25 cellular contexts compared by ENCODE assay signal in the genomic region with DNA sequence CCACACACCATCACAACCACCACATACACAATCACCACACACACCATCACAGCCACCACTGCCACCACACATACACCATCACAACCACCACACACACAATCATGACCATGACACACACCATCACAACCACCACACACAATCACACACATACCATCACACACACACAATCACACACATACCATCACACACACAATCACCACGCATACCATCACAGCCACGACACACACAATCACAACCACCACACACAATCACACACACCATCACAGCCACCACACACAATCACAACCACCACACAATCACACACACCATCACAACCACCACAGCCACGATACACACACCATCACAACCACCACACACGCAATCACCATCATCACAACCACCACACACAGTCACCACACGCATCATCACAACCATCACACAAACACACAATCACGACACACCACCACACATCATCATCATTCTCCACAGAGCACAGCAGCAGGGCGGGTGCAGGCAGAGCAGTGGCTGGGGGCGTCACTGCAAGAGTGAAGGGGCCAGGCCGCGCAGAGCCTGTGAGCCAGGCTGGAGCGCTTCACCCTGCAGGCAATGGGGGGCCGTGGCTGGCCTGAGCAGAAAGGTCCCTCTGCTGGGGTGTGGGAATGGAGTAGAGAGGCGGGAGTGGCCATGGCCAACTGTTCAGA. TPM values are rescaled to one million over a fixed set of nuclear protein-coding genes. Genes with fewer than 3 reads are reported as not detected.
DNase-seq lines count a peak whose midpoint lies in the region; ATAC-seq, FAIRE-seq and TF ChIP-seq lines count a peak whose summit lies in the region.
"Had no signal": no experiment of that assay in that cellular context is flagged by ENCODE, and none has a peak within 500 bp of the region (broad histone marks: within the 10 kb centered on the region; RNA-seq: fewer than 3 reads in every experiment).

No MANE protein-coding gene starts in this region.

- FAIRE-seq in D721Med (lab: Jason Lieb, UNC): no peak
- FAIRE-seq: GM18507, RCC 7860 had no signal

- no peaks in the 10 kb centered on the region for H3K23me2 ChIP-seq in H9 (ENCODE audit: insufficient read length, low read depth, low read length, poor library complexity, severe bottlenecking)

- no peak for ATAC-seq in upper lobe of right lung
- no peak for ATAC-seq in GM21619 (IDR thresholded peaks at IDR 0.05; ENCODE audit: unreplicated experiment)

- H3K14ac ChIP-seq in H9 (ENCODE audit: insufficient read depth, low read length): no peak overlapping the region

- H3K27me3 ChIP-seq in H9 (ENCODE audit: insufficient read depth, low read length) (no peaks in the 10 kb centered on the region; the same call in 1 of the 2 replicates), SJSA1 (replicated peaks) (no peaks in the 10 kb centered on the region), upper lobe of right lung (no peaks in the 10 kb centered on the region), BE2C (no peaks in the 10 kb centered on the region)
- H3K27me3 ChIP-seq: MG63 had no signal

- H3K36me3 ChIP-seq in SJSA1 (no peaks in the 10 kb centered on the region), upper lobe of right lung (no peaks in the 10 kb centered on the region), BE2C (no peaks in the 10 kb centered on the region)
- H3K36me3 ChIP-seq: BLaER1, HAP-1, MG63 had no signal

- H3K4ac ChIP-seq in H9 (ENCODE audit: low read depth, low read length): no peak overlapping the region

- no peaks in the 10 kb centered on the region for H3K79me2 ChIP-seq in H9 (ENCODE audit: insufficient read depth, low read length)

- no peak overlapping the region for H2BK12ac ChIP-seq in H9 (ENCODE audit: insufficient read length, low read depth, low read length)

- H3T11ph ChIP-seq in H9 (ENCODE audit: low read length): no peak overlapping the region

- H3K56ac ChIP-seq in H9 (ENCODE audit: insufficient read length, low read depth, low read length): no peak overlapping the region

- no peak overlapping the region for H2BK15ac ChIP-seq in H9 (ENCODE audit: low read depth, low read length)

- H3K9me3 ChIP-seq in H9 (ENCODE audit: control insufficient read depth, low read depth, low read length) (no peaks in the 10 kb centered on the region), SJSA1 (replicated peaks) (no peaks in the 10 kb centered on the region), upper lobe of right lung (no peaks in the 10 kb centered on the region), BE2C (no peaks in the 10 kb centered on the region)
- H3K9me3 ChIP-seq: BLaER1, HAP-1, MG63 had no signal

- H3K4me2 ChIP-seq in H9 (ENCODE audit: insufficient read depth, insufficient read length, low read length): no peak overlapping the region
- H3K4me2 ChIP-seq: BLaER1 had no signal

- H4K8ac ChIP-seq in H9 (replicated peaks; ENCODE audit: insufficient read length, low read depth, low read length): peak overlapping the region; percentile 36

- no peak overlapping the region for H3K9ac ChIP-seq in H9 (ENCODE audit: extremely low read depth, insufficient read length, low read length)
- H3K9ac ChIP-seq: BLaER1 had no signal

- WGBS in H9 (ENCODE audit: extremely low coverage, insufficient read length, low lambda C conversion rate): 100% methylated on average over 5 of the region's 13 CpGs

- H3K23ac ChIP-seq in H9 (ENCODE audit: insufficient read length, low read depth, low read length): no peak overlapping the region

- peak overlapping the region; percentile 9 for H3K18ac ChIP-seq in H9 (ENCODE audit: insufficient read length, low read depth, low read length)

- H2BK120ac ChIP-seq in H9 (ENCODE audit: low read depth, low read length, poor library complexity, severe bottlenecking): no peak overlapping the region

- intact Hi-C loops in upper lobe of right lung (cut with DNase I): no loop called here

- DNase-seq in H9 (no peak), SJSA1 (ENCODE audit: low read depth in 1 of 2, low spot score in 2 of 2) (no peak), chondrocyte (ENCODE audit: low spot score) (peak; percentile 68), upper lobe of right lung (peak; percentile 38), BE2C (no peak), D721Med (ENCODE audit: insufficient read length, low spot score) (no peak)
- DNase-seq: CD4-positive, alpha-beta T cell; COR-L47; DMS 273 treated with DMSO at 0.1 percent for 48 hours; DND-41; MG63; NCI-H1417; NCI-H1694 treated with DMSO at 0.1 percent for 48 hours; NCI-H2081 treated with DMSO at 0.1 percent for 48 hours; NCI-H2171 treated with DMSO at 0.1 percent for 48 hours; NCI-H524 treated with DMSO at 0.1 percent for 48 hours; NCI-H82; OCI-M1 had no signal

- no peak overlapping the region for H2AFZ ChIP-seq in H9 (ENCODE audit: low read length)

- no peak for TF ChIP-seq CTCF in H9 (conservative IDR thresholded peaks at IDR 0.05)
- no peak for TF ChIP-seq CTCF in chondrocyte (IDR thresholded peaks at IDR 0.05)
- no peak for TF ChIP-seq CTCF in upper lobe of right lung (IDR thresholded peaks at IDR 0.05)
- no peak for TF ChIP-seq CTCF in BE2C (IDR thresholded peaks at IDR 0.05; ENCODE audit: low read depth, low read length)
- TF ChIP-seq CTCF in D721Med (IDR thresholded peaks at IDR 0.05; ENCODE audit: insufficient read depth, missing control alignments): no peak

- no peaks in the 10 kb centered on the region for H3K36me3 Mint-ChIP-seq in H9 (ENCODE audit: insufficient read depth in 1 of 3, low read depth in 3 of 3)
- H3K36me3 Mint-ChIP-seq in chondrocyte (ENCODE audit: low read depth): no peaks in the 10 kb centered on the region

- H3K4me1 ChIP-seq in H9 (ENCODE audit: insufficient read depth, low read length) (no peaks in the 10 kb centered on the region), SJSA1 (replicated peaks) (peaks cover 46% of the 10 kb centered on the region), upper lobe of right lung (peaks cover 6% of the 10 kb centered on the region), BE2C (no peaks in the 10 kb centered on the region)

- H3K4me1 Mint-ChIP-seq in H9 (peaks cover 20 to 24% of the 10 kb centered on the region in 2 experiments), chondrocyte (ENCODE audit: low read depth) (peaks cover 9% of the 10 kb centered on the region)

- peak overlapping the region; percentile 12; the same call in 1 of the 2 replicates for H3K4me3 ChIP-seq in SJSA1
- H3K4me3 ChIP-seq in upper lobe of right lung: no peak overlapping the region
- H3K4me3 ChIP-seq in BE2C (ENCODE audit: low read depth, low read length): no peak overlapping the region
- H3K4me3 ChIP-seq: BLaER1, HAP-1, MG63 had no signal

- H3K79me1 ChIP-seq in H9 (ENCODE audit: insufficient read depth, low read depth, low read length, poor library complexity, severe bottlenecking): no peaks in the 10 kb centered on the region

- H4K91ac ChIP-seq in H9 (ENCODE audit: insufficient read length, low read depth, low read length): no peak overlapping the region

- peaks cover 5% of the 10 kb centered on the region for H4K20me1 ChIP-seq in H9 (ENCODE audit: control insufficient read depth, insufficient read depth, insufficient read length)
- H4K20me1 ChIP-seq: BLaER1 had no signal

- H2AK5ac ChIP-seq in H9 (ENCODE audit: insufficient read length, low read length): no peak overlapping the region

- peaks cover 21% of the 10 kb centered on the region for H3K27me3 Mint-ChIP-seq in H9 (ENCODE audit: low read depth)
- peaks cover 3% of the 10 kb centered on the region for H3K27me3 Mint-ChIP-seq in chondrocyte (ENCODE audit: low read depth)

- H2BK5ac ChIP-seq in H9 (ENCODE audit: insufficient read length, low read length): no peak overlapping the region

- no peak overlapping the region for H2BK20ac ChIP-seq in H9 (ENCODE audit: low read depth, low read length, poor library complexity, severe bottlenecking)

- no peak overlapping the region for H4K5ac ChIP-seq in H9 (ENCODE audit: insufficient read length, low read depth, low read length)

- H3K4me3 Mint-ChIP-seq in H9 (no peak overlapping the region), chondrocyte (ENCODE audit: unreplicated experiment) (no peak overlapping the region)
- H3K4me3 Mint-ChIP-seq: CD4-positive, alpha-beta T cell had no signal

- no peaks in the 10 kb centered on the region for H3K9me3 Mint-ChIP-seq in H9
- H3K9me3 Mint-ChIP-seq in chondrocyte (ENCODE audit: low read depth): no peaks in the 10 kb centered on the region
- H3K9me3 Mint-ChIP-seq: CD4-positive, alpha-beta T cell had no signal

- no peak overlapping the region for H3K27ac ChIP-seq in H9 (ENCODE audit: insufficient read length, low read depth, low read length)
- H3K27ac ChIP-seq in SJSA1: peak overlapping the region; percentile 98
- H3K27ac ChIP-seq in upper lobe of right lung: no peak overlapping the region
- H3K27ac ChIP-seq: BLaER1 had no signal

- H3K27ac Mint-ChIP-seq in H9: no peak overlapping the region
- no peak overlapping the region for H3K27ac Mint-ChIP-seq in chondrocyte (ENCODE audit: unreplicated experiment)
- H3K27ac Mint-ChIP-seq: CD4-positive, alpha-beta T cell had no signal

RNA-seq across cellular contexts. Expression of a gene that starts 32.6 kb away (rescaled TPM):
- total RNA-seq in H9 (2021) (not detected in 2 replicates), chondrocyte (not detected in 3 replicates), upper lobe of right lung (0.35 TPM)
- total RNA-seq in SJSA1 (2014; rRNA removed; shearing (Covaris generic)): not detected in 2 replicates
- not detected for polyA plus RNA-seq in BE2C (2012; ENCODE audit: insufficient read depth, insufficient read length, low read depth)
- total RNA-seq: CD4-positive, alpha-beta T cell; LHCN-M2; SK-MEL-5 had no signal

Comparison
In these comparisons a context has a peak if more than half of its experiments do, and no peak if none do; other contexts are left out.
1. DNase-seq: peak in chondrocyte (single experiment) and upper lobe of right lung (single experiment); none in H9 (single experiment), SJSA1 (0 of 2), BE2C (single experiment) and D721Med (single experiment).